Comparison of ENCODE assay signal across 21 cellular contexts in genomic region chr2:240391111-240392051, GRCh38. TPM values are rescaled to one million over a fixed set of nuclear protein-coding genes. Genes with fewer than 3 reads are reported as not detected.
DNase-seq lines count a peak whose midpoint lies in the region; ATAC-seq, FAIRE-seq and TF ChIP-seq lines count a peak whose summit lies in the region.
"Had no signal": no experiment of that assay in that cellular context is flagged by ENCODE, and none has a peak within 500 bp of the region (broad histone marks: within the 10 kb centered on the region; RNA-seq: fewer than 3 reads in every experiment).

No MANE protein-coding gene starts in this region.

- H3K27ac ChIP-seq in sigmoid colon: no peak overlapping the region

- no peaks in the 10 kb centered on the region for H3K36me3 ChIP-seq in Loucy (ENCODE audit: insufficient read depth, low read length)
- H3K36me3 ChIP-seq in sigmoid colon: no peaks in the 10 kb centered on the region

- intact Hi-C loops in left colon (cut with DNase I, micrococcal nuclease) (no loop called here), sigmoid colon (cut with DNase I) (no loop called here)

- no peak for FAIRE-seq in D721Med (lab: Jason Lieb, UNC)
- FAIRE-seq: astrocyte had no signal

- TF ChIP-seq EP300 in sigmoid colon (IDR thresholded peaks at IDR 0.05): no peak

- no peak overlapping the region for H2AFZ ChIP-seq in Loucy (ENCODE audit: low read length)

- no peaks in the 10 kb centered on the region for H4K20me1 ChIP-seq in Loucy (ENCODE audit: insufficient read depth, low read length, poor library complexity, severe bottlenecking)

- peak overlapping the region; percentile 61 for H3K9ac ChIP-seq in Loucy (ENCODE audit: low read depth, low read length, poor library complexity, severe bottlenecking)

- WGBS in sigmoid colon, 2 donors: 83 to 87% methylated on average over 25 of the region's 25 CpGs

- no peak for TF ChIP-seq POLR2A in sigmoid colon (IDR thresholded peaks at IDR 0.05)

- no peaks in the 10 kb centered on the region for H3K9me3 ChIP-seq in Loucy (ENCODE audit: insufficient read depth, low read depth, low read length)
- no peaks in the 10 kb centered on the region for H3K9me3 ChIP-seq in sigmoid colon

- H3K27me3 ChIP-seq in Loucy (ENCODE audit: insufficient read depth, low read length, poor library complexity, severe bottlenecking) (no peaks in the 10 kb centered on the region), sigmoid colon (no peaks in the 10 kb centered on the region)

- TF ChIP-seq CTCF in Loucy (conservative IDR thresholded peaks at IDR 0.05; ENCODE audit: low read length) (no peak), sigmoid colon (IDR thresholded peaks at IDR 0.05) (no peak), D721Med (IDR thresholded peaks at IDR 0.05; ENCODE audit: insufficient read depth, missing control alignments) (no peak)

- ATAC-seq in left colon: no peak
- ATAC-seq: HCT116 had no signal

- DNase-seq in activated T-cell treated with anti-CD3 and anti-CD28 coated beads, Interleukin-2, amount 50 U/mL, for 1 hour: peak; percentile 7
- no peak for DNase-seq in activated T-cell treated with anti-CD3 and anti-CD28 coated beads, Interleukin-2, amount 50 U/mL, for 48 hours
- DNase-seq in left colon: peak; percentile 4 to 17
- peak; percentile 52 for DNase-seq in sigmoid colon
- DNase-seq in NOMO-1 (lab: John Stamatoyannopoulos, UW; ENCODE audit: unreplicated experiment in 2 of 2): no peak
- DNase-seq in D721Med (ENCODE audit: insufficient read length, low spot score): no peak
- DNase-seq in SK-N-DZ (ENCODE audit: low spot score): no peak
- DNase-seq: activated gamma-delta T cell, C1 segment of cervical spinal cord, DMS 273 treated with DMSO at 0.1 percent for 48 hours, GDM1, midbrain, NCI-H1092, NCI-H2029 treated with DMSO at 0.1 percent for 48 hours, NCI-H510A, nucleus accumbens, SHP77 had no signal

- H3K9me2 ChIP-seq in Loucy (replicated peaks; ENCODE audit: low read depth, low read length): no peaks in the 10 kb centered on the region

- peak overlapping the region; percentile 58 for H3K4me2 ChIP-seq in Loucy (ENCODE audit: low read depth, low read length, poor library complexity, severe bottlenecking)
- H3K4me2 ChIP-seq: smooth muscle cell had no signal

- no peaks in the 10 kb centered on the region for H3F3A ChIP-seq in Loucy (ENCODE audit: low read depth)

- peak overlapping the region; percentile 40 for H3K4me3 ChIP-seq in Loucy (ENCODE audit: low read length, poor library complexity, severe bottlenecking)
- no peak overlapping the region for H3K4me3 ChIP-seq in sigmoid colon
- H3K4me3 ChIP-seq: smooth muscle cell had no signal

- peaks cover 3% of the 10 kb centered on the region; the same call in 1 of the 2 replicates for H3K79me2 ChIP-seq in Loucy (ENCODE audit: insufficient read depth, low read length)

- H3K4me1 ChIP-seq in Loucy (ENCODE audit: insufficient read depth, low read length, poor library complexity, severe bottlenecking): peaks cover 39% of the 10 kb centered on the region
- peaks cover 0 to 12% (median 10%) of the 10 kb centered on the region in 4 donors for H3K4me1 ChIP-seq in sigmoid colon

RNA-seq across cellular contexts. Expression of gene GPC1, which starts 44.1 kb away (rescaled TPM):
- total RNA-seq in left colon (10 to 100 TPM; 10.4 to 20.0 TPM), sigmoid colon (10 to 100 TPM in 3 of 4 donors, 1 to 10 TPM in 1; 7.2 to 30.7 (median 23.7) TPM)
- polyA plus RNA-seq in sigmoid colon: 10 to 100 TPM in 1 of 3 donors, 1 to 10 TPM in 2; 3.0 to 15.8 (median 7.2) TPM
- 32.6 and 50.2 TPM in 2 replicates for polyA plus RNA-seq in SK-N-DZ (2014; cell fraction: cytosol; rRNA removed)
- 75.2 and 80.4 TPM in 2 replicates for polyA plus RNA-seq in SK-N-DZ (2014; cell fraction: nucleus; rRNA removed)

Comparison
In these comparisons a context has a peak if more than half of its experiments do, and no peak if none do; other contexts are left out.
1. DNase-seq: peak in activated T-cell treated with anti-CD3 and anti-CD28 coated beads, Interleukin-2, amount 50 U/mL, for 1 hour (single experiment), left colon (2 of 2) and sigmoid colon (single experiment); none in activated T-cell treated with anti-CD3 and anti-CD28 coated beads, Interleukin-2, amount 50 U/mL, for 48 hours (0 of 2), NOMO-1 (0 of 2), D721Med (single experiment) and SK-N-DZ (single experiment).